8 cellular contexts compared by ENCODE assay signal in the genomic region with DNA sequence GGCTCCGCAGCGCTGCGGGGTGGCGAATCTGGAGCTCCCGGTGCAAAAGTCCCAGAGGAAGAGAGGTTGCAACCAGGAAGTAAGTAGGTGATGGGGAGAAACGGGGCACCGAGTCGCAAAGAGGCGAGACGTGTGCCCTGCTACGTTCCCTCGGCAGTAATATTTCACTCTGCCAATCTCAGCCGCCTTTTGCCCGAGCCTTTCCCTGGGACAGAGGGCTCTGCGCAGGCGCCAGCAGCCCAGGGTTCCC. TPM values are rescaled to one million over a fixed set of nuclear protein-coding genes. Genes with fewer than 3 reads are reported as not detected.
A peak's percentile ranks its signal among the peaks of the same experiment; 100 is the strongest.
DNase-seq lines count a peak whose midpoint lies in the region; ATAC-seq and TF ChIP-seq lines count a peak whose summit lies in the region.

A gene (minus strand): TSS at position 171 of the 250 bp plus-strand sequence. CDS start 495 bp downstream, outside the sequence.

- peaks cover 0 to 5% (median 0%) of the 10 kb centered on the region in 3 donors for H3K27me3 Mint-ChIP-seq in CD14-positive monocyte (ENCODE audit: low read depth in 3 of 3)
- H3K27me3 Mint-ChIP-seq in nephron (ENCODE audit: low read depth) = no peaks in the 10 kb centered on the region

- H3K27ac ChIP-seq in OCI-LY3 (ENCODE audit: low read length) = peak within 1 kb of the TSS; percentile 99

- H3K9me3 Mint-ChIP-seq in CD14-positive monocyte (peaks cover 0 to 5% (median 0%) of the 10 kb centered on the region in 7 donors), nephron (no peaks in the 10 kb centered on the region)

- H3K36me3 ChIP-seq in OCI-LY3 (replicated peaks; ENCODE audit: low read depth, low read length) = peaks cover 21% of the 10 kb centered on the region

- no peak within 1 kb of the TSS; the same call in 1 of the 2 replicates for H2AFZ ChIP-seq in OCI-LY3 (ENCODE audit: low read depth, low read length)

- no peaks in the 10 kb centered on the region for H3K9me3 ChIP-seq in OCI-LY3 (ENCODE audit: insufficient read depth, low read length)

- H3K4me3 ChIP-seq in OCI-LY3 (ENCODE audit: low read length) = peak within 1 kb of the TSS; percentile 67
- peak within 1 kb of the TSS; percentile 95 for H3K4me3 ChIP-seq in epithelial cell of esophagus (ENCODE audit: low read length)

- H3K27me3 ChIP-seq in OCI-LY3 (ENCODE audit: low read depth, low read length) = no peaks in the 10 kb centered on the region

- ATAC-seq in HG03432 (IDR thresholded peaks at IDR 0.05; ENCODE audit: unreplicated experiment) = no peak

- DNase-seq in CD14-positive monocyte (ENCODE audit: low spot score) (no peak), epithelial cell of esophagus (ENCODE audit: low read depth) (no peak), NCI-H748 (lab: John Stamatoyannopoulos, UW; ENCODE audit: unreplicated experiment) (no peak), NCI-H524 treated with DMSO at 0.1 percent for 48 hours (lab: John Stamatoyannopoulos, UW) (no peak), NCI-H2227 treated with DMSO at 0.1 percent for 48 hours (lab: John Stamatoyannopoulos, UW) (no peak)

- H3K4me2 ChIP-seq in OCI-LY3 (ENCODE audit: low read length) = peak within 1 kb of the TSS; percentile 64

- H3K4me1 Mint-ChIP-seq in CD14-positive monocyte = peaks cover 78% of the 10 kb centered on the region
- H3K4me1 Mint-ChIP-seq in nephron = peaks cover 78% of the 10 kb centered on the region

- H3K4me3 Mint-ChIP-seq in CD14-positive monocyte (peak within 1 kb of the TSS; percentile 87 to 95), nephron (peak within 1 kb of the TSS; percentile 78 to 84 (median 83))

- H3K79me2 ChIP-seq in OCI-LY3 (ENCODE audit: low read length) = peaks cover 23% of the 10 kb centered on the region

- peak within 1 kb of the TSS; percentile 23 for H3K9ac ChIP-seq in OCI-LY3 (ENCODE audit: low read length)

- intact Hi-C loops in CD14-positive monocyte (cut with micrococcal nuclease) = no loop called here

- H3K36me3 Mint-ChIP-seq in CD14-positive monocyte (peaks cover 10 to 14% of the 10 kb centered on the region in 2 donors), nephron (ENCODE audit: low read depth) (peaks cover 8% of the 10 kb centered on the region)

- no peaks in the 10 kb centered on the region for H4K20me1 ChIP-seq in OCI-LY3 (ENCODE audit: insufficient read depth, low read length)

- H3K4me1 ChIP-seq in OCI-LY3 (ENCODE audit: low read length) = peaks cover 84% of the 10 kb centered on the region

- H3K27ac Mint-ChIP-seq in CD14-positive monocyte (peak within 1 kb of the TSS; percentile 96 to 99 (median 98)), nephron (peak within 1 kb of the TSS; percentile 89 to 97 (median 92))

- TF ChIP-seq CTCF in CD14-positive monocyte (IDR thresholded peaks at IDR 0.05) = no peak
- TF ChIP-seq CTCF in OCI-LY3 (IDR thresholded peaks at IDR 0.05; ENCODE audit: low read depth, low read length) = no peak
- no peak for TF ChIP-seq CTCF in epithelial cell of esophagus (IDR thresholded peaks at IDR 0.05; ENCODE audit: insufficient read depth, low read depth, low read length, missing control alignments)
- no peak for TF ChIP-seq CTCF in nephron (IDR thresholded peaks at IDR 0.05; ENCODE audit: unreplicated experiment in 3 of 3)

RNA-seq across cellular contexts. Expression of the gene that starts here (rescaled TPM):
- under 1 TPM; 0.28 to 0.31 TPM for polyA plus RNA-seq in CD14-positive monocyte
